Comparison of ENCODE assay signal across 23 cellular contexts in the genomic region with DNA sequence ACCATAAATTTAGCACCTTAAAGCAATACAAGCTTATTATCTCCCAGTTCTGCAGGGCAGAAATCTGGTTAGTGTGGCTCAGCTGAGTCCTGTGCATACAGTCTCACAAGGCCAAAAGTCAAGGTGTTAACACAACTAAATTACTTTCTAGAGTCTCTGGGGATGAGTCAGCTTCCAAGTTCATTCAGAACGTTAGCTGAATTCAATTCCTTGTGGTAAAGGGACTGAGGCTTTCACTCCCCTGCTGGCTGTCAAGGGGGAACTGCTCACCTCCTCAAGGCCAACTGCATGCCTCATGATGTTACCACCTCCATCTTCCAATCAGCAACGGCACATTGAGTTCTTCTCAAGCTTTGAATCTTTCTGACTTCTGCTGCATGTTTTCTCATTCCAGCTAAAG. TPM values are rescaled to one million over a fixed set of nuclear protein-coding genes. Genes with fewer than 3 reads are reported as not detected.
DNase-seq lines count a peak whose midpoint lies in the region; ATAC-seq and TF ChIP-seq lines count a peak whose summit lies in the region.
"Had no signal": no experiment of that assay in that cellular context is flagged by ENCODE, and none has a peak within 500 bp of the region (broad histone marks: within the 10 kb centered on the region; RNA-seq: fewer than 3 reads in every experiment).

No MANE protein-coding gene starts in this region.

- TF ChIP-seq CTCF in HFF-Myc (IDR thresholded peaks at IDR 0.05; ENCODE audit: low read depth, low read length, missing control alignments) (no peak), fibroblast of mammary gland (conservative IDR thresholded peaks at IDR 0.05; ENCODE audit: control insufficient read depth, insufficient read depth, low read depth, low read length) (no peak)

- peak; percentile 65 for ATAC-seq in stimulated activated effector memory CD8-positive, alpha-beta T cell treated with anti-CD3 and anti-CD28 coated beads, Interleukin-12 subunit alpha, Interleukin-12 subunit beta, amount 100 ng/mL, for 72 hours
- no peak for ATAC-seq in HG03520 (IDR thresholded peaks at IDR 0.05; ENCODE audit: unreplicated experiment)
- no peak for ATAC-seq in HG03432 (IDR thresholded peaks at IDR 0.05; ENCODE audit: unreplicated experiment)
- ATAC-seq: T-helper 17 cell had no signal

- H3K4me3 Mint-ChIP-seq in stimulated activated effector memory CD8-positive, alpha-beta T cell treated with anti-CD3 and anti-CD28 coated beads, Interleukin-12 subunit alpha, Interleukin-12 subunit beta, amount 100 ng/mL, for 72 hours: no peak overlapping the region
- H3K4me3 Mint-ChIP-seq in activated naive CD4-positive, alpha-beta T cell treated with anti-CD3 and anti-CD28 coated beads, Interleukin-2, amount 10 ng/mL, durations not matched to agents 7 days and 5 days: no peak overlapping the region
- H3K4me3 Mint-ChIP-seq: activated B cell treated with CpG ODN at 0.5 μM for 24 hours, T-helper 17 cell had no signal

- no peaks in the 10 kb centered on the region for H3K27me3 Mint-ChIP-seq in activated naive CD4-positive, alpha-beta T cell treated with anti-CD3 and anti-CD28 coated beads, Interleukin-2, amount 10 ng/mL, durations not matched to agents 7 days and 5 days
- H3K27me3 Mint-ChIP-seq: activated B cell treated with CpG ODN at 0.5 μM for 24 hours, T-helper 17 cell had no signal

- no peak overlapping the region for H3K27ac Mint-ChIP-seq in stimulated activated effector memory CD8-positive, alpha-beta T cell treated with anti-CD3 and anti-CD28 coated beads, Interleukin-12 subunit alpha, Interleukin-12 subunit beta, amount 100 ng/mL, for 72 hours
- no peak overlapping the region for H3K27ac Mint-ChIP-seq in activated naive CD4-positive, alpha-beta T cell treated with anti-CD3 and anti-CD28 coated beads, Interleukin-2, amount 10 ng/mL, durations not matched to agents 7 days and 5 days
- H3K27ac Mint-ChIP-seq: activated B cell treated with CpG ODN at 0.5 μM for 24 hours, T-helper 17 cell had no signal

- no peaks in the 10 kb centered on the region for H3K36me3 Mint-ChIP-seq in stimulated activated effector memory CD8-positive, alpha-beta T cell treated with anti-CD3 and anti-CD28 coated beads, Interleukin-12 subunit alpha, Interleukin-12 subunit beta, amount 100 ng/mL, for 72 hours
- no peaks in the 10 kb centered on the region for H3K36me3 Mint-ChIP-seq in activated naive CD4-positive, alpha-beta T cell treated with anti-CD3 and anti-CD28 coated beads, Interleukin-2, amount 10 ng/mL, durations not matched to agents 7 days and 5 days

- DNase-seq in HFF-Myc (ENCODE audit: extremely low read depth, low read depth) (peak; percentile 19), SK-N-DZ (ENCODE audit: low spot score) (peak; percentile 27), fibroblast of mammary gland (ENCODE audit: low read depth) (peak; percentile 25), GF-D8 (lab: John Stamatoyannopoulos, UW) (no peak)
- no peak for DNase-seq in stimulated activated effector memory CD8-positive, alpha-beta T cell treated with anti-CD3 and anti-CD28 coated beads, Interleukin-12 subunit alpha, Interleukin-12 subunit beta, amount 100 ng/mL, for 72 hours (ENCODE audit: low spot score in 2 of 2)
- DNase-seq in activated naive CD4-positive, alpha-beta T cell treated with anti-CD3 and anti-CD28 coated beads, Interleukin-2, amount 10 ng/mL, durations not matched to agents 7 days and 5 days: no peak
- DNase-seq: activated B cell treated with CpG ODN at 0.5 μM for 24 hours; activated gamma-delta T cell treated with Interleukin-2 at 50 U/mL for 16 hours; aorta; colonic mucosa; glutamatergic neuron; HCEC 1CT; mesenchymal stem cell; NCI-H1930; Right ventricle myocardium superior; stimulated activated CD4-positive, alpha-beta T cell treated with anti-CD3 and anti-CD28 coated beads, Interleukin-15, amount 100 ng/mL, for 24 hours; stimulated activated naive CD4-positive, alpha-beta T cell; T-helper 17 cell; upper lobe of left lung had no signal

- H3K9me3 Mint-ChIP-seq in stimulated activated effector memory CD8-positive, alpha-beta T cell treated with anti-CD3 and anti-CD28 coated beads, Interleukin-12 subunit alpha, Interleukin-12 subunit beta, amount 100 ng/mL, for 72 hours: peaks cover 10% of the 10 kb centered on the region
- peaks cover 10% of the 10 kb centered on the region for H3K9me3 Mint-ChIP-seq in activated naive CD4-positive, alpha-beta T cell treated with anti-CD3 and anti-CD28 coated beads, Interleukin-2, amount 10 ng/mL, durations not matched to agents 7 days and 5 days

- H3K4me3 ChIP-seq in HFF-Myc (replicated peaks; ENCODE audit: low read depth, low read length) (no peak overlapping the region), fibroblast of mammary gland (ENCODE audit: control insufficient read depth, low read depth, low read length) (no peak overlapping the region)
- H3K4me3 ChIP-seq: BLaER1, colonic mucosa, upper lobe of left lung had no signal

- H3K4me1 Mint-ChIP-seq in stimulated activated effector memory CD8-positive, alpha-beta T cell treated with anti-CD3 and anti-CD28 coated beads, Interleukin-12 subunit alpha, Interleukin-12 subunit beta, amount 100 ng/mL, for 72 hours: no peaks in the 10 kb centered on the region
- no peaks in the 10 kb centered on the region for H3K4me1 Mint-ChIP-seq in activated naive CD4-positive, alpha-beta T cell treated with anti-CD3 and anti-CD28 coated beads, Interleukin-2, amount 10 ng/mL, durations not matched to agents 7 days and 5 days
- H3K4me1 Mint-ChIP-seq: activated B cell treated with CpG ODN at 0.5 μM for 24 hours, T-helper 17 cell had no signal

- CTCF ChIA-PET in activated naive CD4-positive, alpha-beta T cell treated with anti-CD3 and anti-CD28 coated beads, Interleukin-2, amount 10 ng/mL, durations not matched to agents 7 days and 5 days (lab: Charles Lee): no interaction called here

RNA-seq across cellular contexts. Expression of gene EML5, which starts 27.6 kb away (rescaled TPM):
- 84.1 and 113 TPM in 2 replicates for polyA plus RNA-seq in SK-N-DZ (2014; cell fraction: cytosol; rRNA removed)
- 300 and 397 TPM in 2 replicates for polyA plus RNA-seq in SK-N-DZ (2014; cell fraction: nucleus; rRNA removed)
- polyA plus RNA-seq: endothelial cell of umbilical vein had no signal

RNA-seq across cellular contexts. Expression of gene TTC8, which starts 59.3 kb away (rescaled TPM):
- polyA plus RNA-seq in SK-N-DZ (2014; cell fraction: cytosol; rRNA removed): 177 and 198 TPM in 2 replicates
- 210 and 228 TPM in 2 replicates for polyA plus RNA-seq in SK-N-DZ (2014; cell fraction: nucleus; rRNA removed)

Comparison
In these comparisons a context has a peak if more than half of its experiments do, and no peak if none do; other contexts are left out.
1. DNase-seq: peak in HFF-Myc (single experiment), SK-N-DZ (single experiment) and fibroblast of mammary gland (single experiment); none in stimulated activated effector memory CD8-positive, alpha-beta T cell treated with anti-CD3 and anti-CD28 coated beads, Interleukin-12 subunit alpha, Interleukin-12 subunit beta, amount 100 ng/mL, for 72 hours (0 of 2), GF-D8 (single experiment) and activated naive CD4-positive, alpha-beta T cell treated with anti-CD3 and anti-CD28 coated beads, Interleukin-2, amount 10 ng/mL, durations not matched to agents 7 days and 5 days (single experiment).